26 cellular contexts compared by ENCODE assay signal in genomic region chr17:61595418-61595817, GRCh38. TPM values are rescaled to one million over a fixed set of nuclear protein-coding genes. Genes with fewer than 3 reads are reported as not detected.
"Had no signal": no experiment of that assay in that cellular context is flagged by ENCODE, and none has a peak within 500 bp of the region (broad histone marks: within the 10 kb centered on the region; RNA-seq: fewer than 3 reads in every experiment).

No MANE protein-coding gene starts in this region.

- H3K4me3 ChIP-seq: SJSA1, SK-N-MC had no signal

- H3K27ac ChIP-seq: HL-60, SJSA1, SK-N-MC had no signal

- H3K36me3 ChIP-seq: SJSA1 had no signal

- FAIRE-seq: HTR-8/SVneo, RCC 7860 had no signal

- H3K4me1 ChIP-seq: SJSA1 had no signal

- H3K9me3 ChIP-seq: SJSA1 had no signal

- DNase-seq: KBM-7, MV-4-11, NCI-H1048, NCI-H1105, NCI-H1417, NCI-H1436 treated with DMSO at 0.1 percent for 48 hours, NCI-H1694, NCI-H1930, NCI-H2081, NCI-H2107, NCI-H2171, NCI-H226, NCI-H510A, NCI-H524 treated with DMSO at 0.1 percent for 48 hours, NCI-H69, NCI-H774, Right ventricle myocardium superior, RPMI8226, SIG-M5 had no signal

RNA-seq across cellular contexts. Expression of gene NACA2, which starts 4.4 kb away (rescaled TPM):
- total RNA-seq: LHCN-M2, MCF 10A, Right ventricle myocardium superior, SJSA1 had no signal
